ENCODE assay signal across 8 cellular contexts in genomic region chr11:72814139-72814830, GRCh38. TPM values are rescaled to one million over a fixed set of nuclear protein-coding genes. Genes with fewer than 3 reads are reported as not detected.
A peak's percentile ranks its signal among the peaks of the same experiment; 100 is the strongest.
DNase-seq lines count a peak whose midpoint lies in the region; ATAC-seq, FAIRE-seq and TF ChIP-seq lines count a peak whose summit lies in the region.

A gene with protein sequence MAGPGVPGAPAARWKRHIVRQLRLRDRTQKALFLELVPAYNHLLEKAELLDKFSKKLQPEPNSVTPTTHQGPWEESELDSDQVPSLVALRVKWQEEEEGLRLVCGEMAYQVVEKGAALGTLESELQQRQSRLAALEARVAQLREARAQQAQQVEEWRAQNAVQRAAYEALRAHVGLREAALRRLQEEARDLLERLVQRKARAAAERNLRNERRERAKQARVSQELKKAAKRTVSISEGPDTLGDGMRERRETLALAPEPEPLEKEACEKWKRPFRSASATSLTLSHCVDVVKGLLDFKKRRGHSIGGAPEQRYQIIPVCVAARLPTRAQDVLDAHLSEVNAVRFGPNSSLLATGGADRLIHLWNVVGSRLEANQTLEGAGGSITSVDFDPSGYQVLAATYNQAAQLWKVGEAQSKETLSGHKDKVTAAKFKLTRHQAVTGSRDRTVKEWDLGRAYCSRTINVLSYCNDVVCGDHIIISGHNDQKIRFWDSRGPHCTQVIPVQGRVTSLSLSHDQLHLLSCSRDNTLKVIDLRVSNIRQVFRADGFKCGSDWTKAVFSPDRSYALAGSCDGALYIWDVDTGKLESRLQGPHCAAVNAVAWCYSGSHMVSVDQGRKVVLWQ (plus strand): TSS chr11:72814411. CDS start chr11:72814446, 35 bp downstream.

- no peak within 1 kb of the TSS for H2BK15ac ChIP-seq in H9 (ENCODE audit: low read depth, low read length)

- H2AFZ ChIP-seq in H9 (ENCODE audit: low read length): no peak within 1 kb of the TSS
- H2AFZ ChIP-seq in MM.1S (ENCODE audit: low read length): peak within 1 kb of the TSS; percentile 50

- H3K4me3 Mint-ChIP-seq in H9: peak within 1 kb of the TSS; percentile 93 to 98

- DNase-seq in GM04503 (ENCODE audit: low read depth): peak; percentile 31
- peak; percentile 90 for DNase-seq in H9
- DNase-seq in MM.1S: peak; percentile 89
- DNase-seq in SKM-1 treated with dmso at 0.1 percent for 144 hours (lab: John Stamatoyannopoulos, UW; ENCODE audit: unreplicated experiment): peak; percentile 82
- DNase-seq in activated naive CD4-positive, alpha-beta T cell treated with anti-CD3 and anti-CD28 coated beads, Interleukin-2, amount 50 U/mL, for 72 hours (ENCODE audit: low spot score in 2 of 2): peak; percentile 93
- DNase-seq in head of caudate nucleus: peak; percentile 55 to 95 (median 90)
- DNase-seq in pancreas: peak; percentile 85 to 97 (median 90)
- peak; percentile 84 to 85 for DNase-seq in thyroid gland

- H3F3A ChIP-seq in MM.1S (ENCODE audit: insufficient read depth, low read length): peaks cover 29% of the 10 kb centered on the region

- H3K36me3 Mint-ChIP-seq in H9 (ENCODE audit: insufficient read depth in 1 of 3, low read depth in 3 of 3): peaks cover 4 to 27% (median 24%) of the 10 kb centered on the region in 3 experiments; a peak in 6 of 7 replicates
- peaks cover 44 to 56% of the 10 kb centered on the region in 2 donors for H3K36me3 Mint-ChIP-seq in activated naive CD4-positive, alpha-beta T cell treated with anti-CD3 and anti-CD28 coated beads, Interleukin-2, amount 50 U/mL, for 72 hours

- H3K56ac ChIP-seq in H9 (ENCODE audit: insufficient read length, low read depth, low read length): no peak within 1 kb of the TSS

- no peak within 1 kb of the TSS for H2BK12ac ChIP-seq in H9 (ENCODE audit: insufficient read length, low read depth, low read length)

- peak within 1 kb of the TSS; percentile 97 for H3K14ac ChIP-seq in H9 (ENCODE audit: insufficient read depth, low read length)

- H3K9me3 Mint-ChIP-seq in H9: no peaks in the 10 kb centered on the region; a peak in 1 of 5 replicates
- no peaks in the 10 kb centered on the region for H3K9me3 Mint-ChIP-seq in activated naive CD4-positive, alpha-beta T cell treated with anti-CD3 and anti-CD28 coated beads, Interleukin-2, amount 50 U/mL, for 72 hours

- peak within 1 kb of the TSS; percentile 84 for H2BK120ac ChIP-seq in H9 (ENCODE audit: low read depth, low read length, poor library complexity, severe bottlenecking)

- H4K5ac ChIP-seq in H9 (ENCODE audit: insufficient read length, low read depth, low read length): no peak within 1 kb of the TSS

- H3K4me2 ChIP-seq in H9 (ENCODE audit: insufficient read depth, insufficient read length, low read length): peak within 1 kb of the TSS; percentile 52
- peak within 1 kb of the TSS; percentile 98 for H3K4me2 ChIP-seq in MM.1S (ENCODE audit: low read depth, low read length)

- H3K27me3 ChIP-seq in H9 (ENCODE audit: insufficient read depth, low read length) (no peaks in the 10 kb centered on the region), MM.1S (replicated peaks; ENCODE audit: insufficient read depth, low read length) (no peaks in the 10 kb centered on the region), pancreas (no peaks in the 10 kb centered on the region), thyroid gland (no peaks in the 10 kb centered on the region)

- H3K23ac ChIP-seq in H9 (ENCODE audit: insufficient read length, low read depth, low read length): no peak within 1 kb of the TSS

- peaks cover 17% of the 10 kb centered on the region for H3K23me2 ChIP-seq in H9 (ENCODE audit: insufficient read length, low read depth, low read length, poor library complexity, severe bottlenecking)

- H3K4me3 ChIP-seq in MM.1S (ENCODE audit: low read length) (peak within 1 kb of the TSS; percentile 96), pancreas (peak within 1 kb of the TSS; percentile 53 to 93 (median 76)), thyroid gland (replicated peaks in 1 of 3) (peak within 1 kb of the TSS; percentile 63 to 81 (median 69))

- H3K9ac ChIP-seq in H9 (ENCODE audit: extremely low read depth, insufficient read length, low read length) (peak within 1 kb of the TSS; percentile 75), MM.1S (ENCODE audit: low read length) (peak within 1 kb of the TSS; percentile 97)

- peak within 1 kb of the TSS; percentile 93 for H3K18ac ChIP-seq in H9 (ENCODE audit: insufficient read length, low read depth, low read length)

- intact Hi-C loops in head of caudate nucleus (cut with DNase I) (no loop called here), pancreas (cut with DNase I) (no loop called here), thyroid gland (cut with DNase I) (no loop called here)

- no peak for FAIRE-seq in pancreas (lab: Jason Lieb, UNC)

- peak; percentile 3 to 82 for TF ChIP-seq POLR2A in thyroid gland (IDR thresholded peaks at IDR 0.05)

- no peak within 1 kb of the TSS for H2BK5ac ChIP-seq in H9 (ENCODE audit: insufficient read length, low read length)

- H3K9me3 ChIP-seq in H9 (ENCODE audit: control insufficient read depth, low read depth, low read length) (no peaks in the 10 kb centered on the region), MM.1S (replicated peaks; ENCODE audit: insufficient read depth, low read length) (no peaks in the 10 kb centered on the region), pancreas (no peaks in the 10 kb centered on the region), thyroid gland (no peaks in the 10 kb centered on the region)

- H3K27ac Mint-ChIP-seq in H9: peak within 1 kb of the TSS; percentile 96 to 97 (median 96)
- peak within 1 kb of the TSS; percentile 98 to 99 for H3K27ac Mint-ChIP-seq in activated naive CD4-positive, alpha-beta T cell treated with anti-CD3 and anti-CD28 coated beads, Interleukin-2, amount 50 U/mL, for 72 hours

- peak; percentile 62 to 77 for ATAC-seq in activated naive CD4-positive, alpha-beta T cell treated with anti-CD3 and anti-CD28 coated beads, Interleukin-2, amount 50 U/mL, for 72 hours
- ATAC-seq in pancreas: peak; percentile 92 to 97 (median 96)

- H3K4me1 ChIP-seq in H9 (ENCODE audit: insufficient read depth, low read length) (peaks cover 5% of the 10 kb centered on the region; the same call in 1 of the 2 replicates), MM.1S (ENCODE audit: low read length) (peaks cover 11% of the 10 kb centered on the region), pancreas (peaks cover 0 to 14% (median 0%) of the 10 kb centered on the region in 3 donors), thyroid gland (peaks cover 24 to 30% of the 10 kb centered on the region in 2 donors)

- H3K4me1 Mint-ChIP-seq in H9: peaks cover 26 to 27% of the 10 kb centered on the region in 2 experiments

- no peak within 1 kb of the TSS for H3T11ph ChIP-seq in H9 (ENCODE audit: low read length)

- H4K8ac ChIP-seq in H9 (replicated peaks; ENCODE audit: insufficient read length, low read depth, low read length): no peak within 1 kb of the TSS

- no peak within 1 kb of the TSS for H2AK5ac ChIP-seq in H9 (ENCODE audit: insufficient read length, low read length)

- H4K91ac ChIP-seq in H9 (ENCODE audit: insufficient read length, low read depth, low read length): no peak within 1 kb of the TSS

- no peaks in the 10 kb centered on the region for H3K9me2 ChIP-seq in MM.1S (replicated peaks; ENCODE audit: insufficient read depth, low read length)

- TF ChIP-seq CTCF in H9 (conservative IDR thresholded peaks at IDR 0.05): peak; percentile 23; the same call in 1 of the 3 replicates
- TF ChIP-seq CTCF in MM.1S (IDR thresholded peaks at IDR 0.05; ENCODE audit: low read length): no peak
- TF ChIP-seq CTCF in pancreas (IDR thresholded peaks at IDR 0.05): no peak
- TF ChIP-seq CTCF in thyroid gland (IDR thresholded peaks at IDR 0.05): peak in 4 of 6 experiments; percentile 6 to 48 (median 32)

- H2BK20ac ChIP-seq in H9 (ENCODE audit: low read depth, low read length, poor library complexity, severe bottlenecking): no peak within 1 kb of the TSS

- no peaks in the 10 kb centered on the region for H4K20me1 ChIP-seq in H9 (ENCODE audit: control insufficient read depth, insufficient read depth, insufficient read length)
- H4K20me1 ChIP-seq in MM.1S (ENCODE audit: insufficient read depth, low read length): no peaks in the 10 kb centered on the region

- H3K79me1 ChIP-seq in H9 (ENCODE audit: insufficient read depth, low read depth, low read length, poor library complexity, severe bottlenecking): no peaks in the 10 kb centered on the region

- no peak within 1 kb of the TSS for H3K27ac ChIP-seq in H9 (ENCODE audit: insufficient read length, low read depth, low read length)
- peak within 1 kb of the TSS; percentile 98 for H3K27ac ChIP-seq in MM.1S (ENCODE audit: low read length)
- H3K27ac ChIP-seq in pancreas: peak within 1 kb of the TSS; percentile 98 to 99 (median 98)
- H3K27ac ChIP-seq in thyroid gland: peak within 1 kb of the TSS; percentile 68 to 98 (median 87)

- no peaks in the 10 kb centered on the region for H3K79me2 ChIP-seq in H9 (ENCODE audit: insufficient read depth, low read length)
- H3K79me2 ChIP-seq in MM.1S (ENCODE audit: low read length): peaks cover 62% of the 10 kb centered on the region

- H3K27me3 Mint-ChIP-seq in H9 (ENCODE audit: low read depth): peaks cover 7% of the 10 kb centered on the region

- H3K36me3 ChIP-seq in MM.1S (replicated peaks; ENCODE audit: insufficient read depth, low read length) (no peaks in the 10 kb centered on the region; the same call in 1 of the 2 replicates), pancreas (no peaks in the 10 kb centered on the region), thyroid gland (no peaks in the 10 kb centered on the region)

- no CpG with 5 or more reads among the region's 74 CpGs for WGBS in H9 (ENCODE audit: extremely low coverage, insufficient read length, low lambda C conversion rate)
- 0% methylated on average over 47 to 74 of the region's 74 CpGs for WGBS in pancreas, 2 donors
- WGBS in thyroid gland, 2 donors: 0 to 1% methylated on average over 2 to 44 of the region's 74 CpGs

- no peak within 1 kb of the TSS for H3K4ac ChIP-seq in H9 (ENCODE audit: low read depth, low read length)

RNA-seq across cellular contexts. Expression of the gene that starts here (rescaled TPM):
- total RNA-seq in H9 (2021): 17.3 and 18.2 TPM in 2 replicates
- total RNA-seq in activated naive CD4-positive, alpha-beta T cell treated with anti-CD3 and anti-CD28 coated beads, Interleukin-2, amount 50 U/mL, for 72 hours: 100 to 1,000 TPM in 1 of 2 donors, 10 to 100 TPM in 1; 64.2 to 189 TPM
- total RNA-seq in pancreas: 10 to 100 TPM in 5 of 6 donors, 1 to 10 TPM in 1; 4.5 to 31.7 (median 11.6) TPM
- 10 to 100 TPM; 67.5 to 75.7 TPM for polyA plus RNA-seq in pancreas
- 10 to 100 TPM; 22.1 to 45.1 (median 40.6) TPM for total RNA-seq in thyroid gland

Comparison
In these comparisons a context has a peak if more than half of its experiments do, and no peak if none do; other contexts are left out.
1. DNase-seq: peak in every context shown above with its lines; median percentile 93 in activated naive CD4-positive, alpha-beta T cell treated with anti-CD3 and anti-CD28 coated beads, Interleukin-2, amount 50 U/mL, for 72 hours; 90 in head of caudate nucleus; 90 in H9; 90 in pancreas; 89 in MM.1S; 84 in thyroid gland; 82 in SKM-1 treated with dmso at 0.1 percent for 144 hours; 31 in GM04503.
2. CTCF ChIP-seq: peak in H9 (single experiment) and thyroid gland (4 of 6); none in MM.1S (single experiment) and pancreas (0 of 4).
3. Peak in every context shown above with its lines, with median percentiles within 50 percentile points of each other: H3K4me3 ChIP-seq.